In the genomic region with DNA sequence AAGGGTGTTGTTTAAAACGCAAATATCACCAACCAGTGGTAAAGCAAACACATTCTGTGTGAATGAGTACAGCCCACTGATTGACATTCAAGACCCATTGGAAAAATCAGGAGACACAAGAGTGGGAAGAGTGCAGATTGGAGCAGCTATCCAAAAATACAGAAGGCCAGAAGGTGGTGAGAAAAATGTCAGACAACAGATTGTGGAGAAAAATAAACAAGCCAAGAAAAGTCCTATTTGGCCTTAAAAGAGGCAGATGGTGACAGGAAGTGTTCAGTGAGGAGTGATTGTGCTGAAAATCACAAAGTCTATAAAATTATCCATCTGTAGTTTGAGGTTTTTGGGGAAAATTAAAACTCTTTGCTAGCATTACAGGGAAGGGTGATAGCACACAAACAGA, we compare ENCODE assay signal across 18 cellular contexts. TPM values are rescaled to one million over a fixed set of nuclear protein-coding genes. Genes with fewer than 3 reads are reported as not detected.
DNase-seq lines count a peak whose midpoint lies in the region; TF ChIP-seq lines count a peak whose summit lies in the region.
"Had no signal": no experiment of that assay in that cellular context is flagged by ENCODE, and none has a peak within 500 bp of the region (broad histone marks: within the 10 kb centered on the region; RNA-seq: fewer than 3 reads in every experiment).

No MANE protein-coding gene starts in this region.

- peak; percentile 17 for DNase-seq in DMS 273 treated with DMSO at 0.1 percent for 48 hours (lab: John Stamatoyannopoulos, UW)
- peak; percentile 89 for DNase-seq in NCI-H446 treated with DMSO at 0.1 percent for 48 hours (lab: John Stamatoyannopoulos, UW)
- DNase-seq in chondrocyte (ENCODE audit: low spot score), result no peak
- no peak for DNase-seq in osteocyte (ENCODE audit: extremely low spot score, unreplicated experiment)
- DNase-seq in NCI-H1105 (lab: John Stamatoyannopoulos, UW), result no peak
- no peak for DNase-seq in ascending aorta (ENCODE audit: low spot score in 2 of 2)
- no peak for DNase-seq in colonic mucosa
- DNase-seq: Calu3; CD8-positive, alpha-beta T cell; MV-4-11; NCI-H1417 treated with DMSO at 0.1 percent for 48 hours; NCI-H2081; NCI-H524; SHP77 had no signal

- H3K36me3 ChIP-seq in ascending aorta (peaks cover 0 to under 1% of the 10 kb centered on the region in 2 donors), colonic mucosa (no peaks in the 10 kb centered on the region)
- H3K36me3 ChIP-seq: BLaER1 treated with 17β-estradiol and CSF1 and Interleukin-3, amounts not matched to agents 10 nM and 100 nM had no signal

- H3K27ac Mint-ChIP-seq in chondrocyte (ENCODE audit: unreplicated experiment) (peak overlapping the region; percentile 55), osteocyte (ENCODE audit: unreplicated experiment) (peak overlapping the region; percentile 63)
- H3K27ac Mint-ChIP-seq: CD8-positive, alpha-beta T cell had no signal

- H3K36me3 Mint-ChIP-seq in chondrocyte (ENCODE audit: low read depth) (peaks cover 5% of the 10 kb centered on the region), osteocyte (ENCODE audit: unreplicated experiment) (peaks cover under 1% of the 10 kb centered on the region)
- H3K36me3 Mint-ChIP-seq: CD8-positive, alpha-beta T cell had no signal

- H3K4me1 ChIP-seq in ascending aorta (peaks cover 0 to 2% of the 10 kb centered on the region in 2 donors), colonic mucosa (no peaks in the 10 kb centered on the region)
- H3K4me1 ChIP-seq: BLaER1 treated with 17β-estradiol and CSF1 and Interleukin-3, amounts not matched to agents 10 nM and 100 nM had no signal

- no peaks in the 10 kb centered on the region for H3K27me3 ChIP-seq in ascending aorta
- no peaks in the 10 kb centered on the region for H3K27me3 ChIP-seq in colonic mucosa
- H3K27me3 ChIP-seq: BLaER1 treated with 17β-estradiol and CSF1 and Interleukin-3, amounts not matched to agents 10 nM and 100 nM had no signal

- H3K27ac ChIP-seq in ascending aorta (no peak overlapping the region), colonic mucosa (no peak overlapping the region)
- H3K27ac ChIP-seq: BLaER1 treated with 17β-estradiol and CSF1 and Interleukin-3, amounts not matched to agents 10 nM and 100 nM; KMS-11; SK-N-MC had no signal

- no peak overlapping the region for H3K4me3 Mint-ChIP-seq in chondrocyte (ENCODE audit: unreplicated experiment)
- H3K4me3 Mint-ChIP-seq in osteocyte (ENCODE audit: unreplicated experiment), result no peak overlapping the region
- H3K4me3 Mint-ChIP-seq: CD8-positive, alpha-beta T cell had no signal

- no peak for TF ChIP-seq CTCF in chondrocyte (IDR thresholded peaks at IDR 0.05)
- TF ChIP-seq CTCF in osteocyte (IDR thresholded peaks at IDR 0.05), result no peak
- no peak for TF ChIP-seq CTCF in ascending aorta (IDR thresholded peaks at IDR 0.05)
- TF ChIP-seq CTCF in colonic mucosa (IDR thresholded peaks at IDR 0.05), result no peak

- intact Hi-C loops in ascending aorta (cut with DNase I) (no loop called here), colonic mucosa (cut with DNase I) (no loop called here)

- H3K27me3 Mint-ChIP-seq in chondrocyte (ENCODE audit: low read depth), result no peaks in the 10 kb centered on the region
- no peaks in the 10 kb centered on the region for H3K27me3 Mint-ChIP-seq in osteocyte (ENCODE audit: unreplicated experiment)

- H3K9ac ChIP-seq in colonic mucosa (ENCODE audit: low read depth in 2 of 2, low read length in 2 of 2), result no peak overlapping the region
- H3K9ac ChIP-seq: BLaER1 treated with 17β-estradiol and CSF1 and Interleukin-3, amounts not matched to agents 10 nM and 100 nM; KMS-11 had no signal

- H3K9me3 Mint-ChIP-seq in chondrocyte (ENCODE audit: low read depth) (no peaks in the 10 kb centered on the region), osteocyte (ENCODE audit: unreplicated experiment) (no peaks in the 10 kb centered on the region)
- H3K9me3 Mint-ChIP-seq: CD8-positive, alpha-beta T cell had no signal

- peaks cover 27% of the 10 kb centered on the region for H3K4me1 Mint-ChIP-seq in chondrocyte (ENCODE audit: low read depth)
- H3K4me1 Mint-ChIP-seq in osteocyte (ENCODE audit: unreplicated experiment), result peaks cover 29% of the 10 kb centered on the region

- no peaks in the 10 kb centered on the region for H3K9me3 ChIP-seq in ascending aorta
- H3K9me3 ChIP-seq in colonic mucosa, result no peaks in the 10 kb centered on the region
- H3K9me3 ChIP-seq: BLaER1 treated with 17β-estradiol and CSF1 and Interleukin-3, amounts not matched to agents 10 nM and 100 nM had no signal

- H3K4me3 ChIP-seq in ascending aorta (no peak overlapping the region), colonic mucosa (no peak overlapping the region)
- H3K4me3 ChIP-seq: BLaER1 treated with 17β-estradiol and CSF1 and Interleukin-3, amounts not matched to agents 10 nM and 100 nM; SK-N-MC had no signal

RNA-seq across cellular contexts. Expression of gene CPE, which starts 39.3 kb away (rescaled TPM):
- total RNA-seq in chondrocyte, result 269 to 284 TPM (median 275 TPM) in 3 replicates
- 190 and 195 TPM in 2 replicates for total RNA-seq in osteocyte
- total RNA-seq in ascending aorta, result 199 TPM
- 10 to 100 TPM; 13.8 to 49.6 TPM for total RNA-seq in colonic mucosa
- total RNA-seq: CD8-positive, alpha-beta T cell; HT-29 had no signal

Comparison
In these comparisons a context has a peak if more than half of its experiments do, and no peak if none do; other contexts are left out.
1. DNase-seq: peak in DMS 273 treated with DMSO at 0.1 percent for 48 hours (single experiment) and NCI-H446 treated with DMSO at 0.1 percent for 48 hours (single experiment); none in chondrocyte (single experiment), osteocyte (single experiment), NCI-H1105 (single experiment), ascending aorta (0 of 2) and colonic mucosa (single experiment).